Comparison of ENCODE assay signal across 8 cellular contexts in genomic region chr11:67583319-67584204, GRCh38. TPM values are rescaled to one million over a fixed set of nuclear protein-coding genes. Genes with fewer than 3 reads are reported as not detected.
DNase-seq lines count a peak whose midpoint lies in the region; ATAC-seq lines count a peak whose summit lies in the region.

Gene GSTP1 (plus strand): TSS chr11:67583812. CDS start chr11:67583844, 32 bp downstream.

- H3K27ac ChIP-seq in angular gyrus (ENCODE audit: low read depth, low read length) = peak within 1 kb of the TSS; percentile 93
- H3K27ac ChIP-seq in aorta (ENCODE audit: low read depth in 1 of 2, low read length in 2 of 2) = peak within 1 kb of the TSS; percentile 80 to 95

- H3K36me3 ChIP-seq in aorta (ENCODE audit: control insufficient read depth in 1 of 2, insufficient read depth in 2 of 2, low read length in 1 of 2) = peaks cover 0 to 5% of the 10 kb centered on the region in 2 donors

- ATAC-seq in GM21717 (IDR thresholded peaks at IDR 0.05; ENCODE audit: unreplicated experiment) (peak; percentile 55), aorta (ENCODE audit: low FRiP score) (peak; percentile 97)

- intact Hi-C loops in T-helper 2 cell treated with Interferon-gamma antibody and Interleukin-4, amounts not matched to agents 100 ng/mL and 5 ng/mL, for 36 hours (cut with micrococcal nuclease) = no loop called here
- intact Hi-C loops in aorta (cut with DNase I) = loop anchor here in 1 of 2 donors (1.0 to 5.0 kb wide), 4 partner anchors 25 to 181 kb away; partner anchors contain the start of genes CDK2AP2, PITPNM1, PPP1CA and TBC1D10C

- peak; percentile 94 for DNase-seq in Daoy (ENCODE audit: low read depth)
- peak; percentile 93 for DNase-seq in LoVo (ENCODE audit: low spot score)
- peak; percentile 91 for DNase-seq in hepatic stellate cell (ENCODE audit: low spot score)
- DNase-seq in retina = peak; percentile 93
- DNase-seq in aorta = peak; percentile 95 to 98

- no peaks in the 10 kb centered on the region for H3K27me3 ChIP-seq in aorta (ENCODE audit: control insufficient read depth in 1 of 2, insufficient read depth in 2 of 2, low read length in 1 of 2)

- H3K4me1 ChIP-seq in aorta (ENCODE audit: control insufficient read depth in 1 of 2, insufficient read depth in 2 of 2, low read length in 2 of 2) = no peaks in the 10 kb centered on the region

- H3K9me3 ChIP-seq in aorta (ENCODE audit: control insufficient read depth, low read length) = no peaks in the 10 kb centered on the region

- WGBS in aorta, 2 donors = 0 to 1% methylated on average over 52 to 76 of the region's 76 CpGs

- H3K4me3 ChIP-seq in aorta (ENCODE audit: low read length in 2 of 2) = peak within 1 kb of the TSS; percentile 58 to 69

RNA-seq across cellular contexts. Expression of gene GSTP1, which starts in this region (rescaled TPM):
- 1,082 and 1,228 TPM in 2 replicates for total RNA-seq in Daoy (2014; rRNA removed; shearing (Covaris generic))
- total RNA-seq in T-helper 2 cell treated with Interferon-gamma antibody and Interleukin-4, amounts not matched to agents 100 ng/mL and 5 ng/mL, for 36 hours = 278 and 289 TPM in 2 replicates
- total RNA-seq in aorta = 100 to 1,000 TPM; 371 to 432 TPM
- 100 to 1,000 TPM; 559 to 782 TPM for polyA plus RNA-seq in aorta

Comparison
In these comparisons a context has a peak if more than half of its experiments do, and no peak if none do; other contexts are left out.
1. Peak in every context shown above with its lines: DNase-seq, ATAC-seq, H3K4me3 ChIP-seq and H3K27ac ChIP-seq.